In genomic region chr10:7787150-7787856, GRCh38 we compare ENCODE assay signal across 8 cellular contexts. TPM values are rescaled to one million over a fixed set of nuclear protein-coding genes. Genes with fewer than 3 reads are reported as not detected.
DNase-seq lines count a peak whose midpoint lies in the region; ATAC-seq lines count a peak whose summit lies in the region.

No MANE protein-coding gene starts in this region.

- peak; percentile 25 for DNase-seq in EH (ENCODE audit: low read depth)
- peak; percentile 9 for DNase-seq in LHCN-M2 (ENCODE audit: low read depth)
- DNase-seq in myocyte (ENCODE audit: low read depth): peak; percentile 15
- no peak for DNase-seq in cortex of kidney (lab: John Stamatoyannopoulos, UW)
- DNase-seq in SW480 (ENCODE audit: low spot score): no peak
- no peak for DNase-seq in midbrain (lab: John Stamatoyannopoulos, UW)

- H3K4me1 ChIP-seq in ectodermal cell (ENCODE audit: control insufficient read depth, insufficient read depth, low read length): peaks cover 4% of the 10 kb centered on the region

- H3K27ac ChIP-seq in ectodermal cell (ENCODE audit: insufficient read depth, low read depth, low read length, poor library complexity, severe bottlenecking): no peak overlapping the region

- peak overlapping the region; percentile 85 for H3K4me3 ChIP-seq in ectodermal cell (ENCODE audit: insufficient read depth, low read depth, low read length)

- no peaks in the 10 kb centered on the region for H3K9me3 ChIP-seq in ectodermal cell (ENCODE audit: control insufficient read depth, low read length)

- WGBS in ectodermal cell, 2 experiments: 0 to 1% methylated on average over 23 to 25 of the region's 26 CpGs

- peak; percentile 7 for ATAC-seq in GM21619 (IDR thresholded peaks at IDR 0.05; ENCODE audit: unreplicated experiment)

- H3K27me3 ChIP-seq in ectodermal cell (ENCODE audit: control insufficient read depth, insufficient read depth, low read length, poor library complexity, severe bottlenecking): no peaks in the 10 kb centered on the region

- no peaks in the 10 kb centered on the region for H3K36me3 ChIP-seq in ectodermal cell (ENCODE audit: control insufficient read depth, insufficient read depth, low read length)

RNA-seq across cellular contexts. Expression of gene KIN, which starts 0.5 kb away (rescaled TPM):
- total RNA-seq in LHCN-M2 (2014; rRNA removed) (11.1 and 12.5 TPM in 2 replicates), myocyte (8.2 and 8.6 TPM in 2 replicates)
- polyA plus RNA-seq in LHCN-M2 (2012): 5.9 TPM
- polyA plus RNA-seq in ectodermal cell (2013, experiment 1 of 4): 22.6 TPM
- polyA plus RNA-seq in ectodermal cell (2013, experiment 2 of 4): 22.1 TPM
- 18.9 TPM for polyA plus RNA-seq in ectodermal cell (2013, experiment 3 of 4)
- polyA plus RNA-seq in ectodermal cell (2013, experiment 4 of 4): 20.8 TPM
- 4.8 TPM for polyA plus RNA-seq in myocyte (2012)

RNA-seq across cellular contexts. Expression of gene ATP5F1C, which starts 0.7 kb away (rescaled TPM):
- total RNA-seq in LHCN-M2 (2014; rRNA removed) (301 and 304 TPM in 2 replicates), myocyte (470 and 601 TPM in 2 replicates)
- polyA plus RNA-seq in LHCN-M2 (2012): 227 TPM
- polyA plus RNA-seq in ectodermal cell (2013, experiment 1 of 4): 214 TPM
- polyA plus RNA-seq in ectodermal cell (2013, experiment 2 of 4): 213 TPM
- 238 TPM for polyA plus RNA-seq in ectodermal cell (2013, experiment 3 of 4)
- 257 TPM for polyA plus RNA-seq in ectodermal cell (2013, experiment 4 of 4)
- 232 TPM for polyA plus RNA-seq in myocyte (2012)

RNA-seq across cellular contexts. Expression of gene TAF3, which starts 31.0 kb away (rescaled TPM):
- total RNA-seq in LHCN-M2 (2014; rRNA removed) (3.3 and 3.4 TPM in 2 replicates), myocyte (3.1 and 3.4 TPM in 2 replicates)
- polyA plus RNA-seq in LHCN-M2 (2012): 4.0 TPM
- 9.5 TPM for polyA plus RNA-seq in ectodermal cell (2013, experiment 1 of 4)
- polyA plus RNA-seq in ectodermal cell (2013, experiment 2 of 4): 9.5 TPM
- 7.7 TPM for polyA plus RNA-seq in ectodermal cell (2013, experiment 3 of 4)
- 8.7 TPM for polyA plus RNA-seq in ectodermal cell (2013, experiment 4 of 4)
- 4.2 TPM for polyA plus RNA-seq in myocyte (2012)

Comparison
In these comparisons a context has a peak if more than half of its experiments do, and no peak if none do; other contexts are left out.
1. DNase-seq: peak in EH (single experiment), LHCN-M2 (single experiment) and myocyte (single experiment); none in cortex of kidney (single experiment), SW480 (single experiment) and midbrain (single experiment).